In the genomic region with DNA sequence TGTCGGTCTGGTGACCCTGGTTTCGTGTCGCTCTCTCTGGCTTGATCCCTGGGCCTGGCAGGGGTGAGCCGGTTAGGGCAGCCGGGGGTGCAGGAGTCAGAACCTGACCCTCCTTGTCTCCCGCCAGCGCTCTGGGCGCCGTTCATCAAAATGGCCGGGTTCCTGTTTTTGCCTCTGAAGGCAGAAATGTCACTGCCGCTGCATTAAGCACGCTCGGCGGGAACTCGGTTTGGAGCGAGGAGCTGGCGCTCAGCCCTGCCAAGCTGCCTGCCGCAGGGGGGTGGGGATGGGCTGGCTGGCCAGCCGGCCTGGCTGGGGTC, we compare ENCODE assay signal across 8 cellular contexts.
A peak's percentile ranks its signal among the peaks of the same experiment; 100 is the strongest.
DNase-seq lines count a peak whose midpoint lies in the region; ATAC-seq and TF ChIP-seq lines count a peak whose summit lies in the region.

No MANE protein-coding gene starts in this region.

- H3K4me3 ChIP-seq in adipocyte (ENCODE audit: low read length) (peak overlapping the region; percentile 73), kidney epithelial cell (ENCODE audit: low read depth, low read length) (peak overlapping the region; percentile 35), transverse colon (peak overlapping the region in 2 of 4 donors; percentile 40 to 59)

- H3K9me3 ChIP-seq in adipocyte (ENCODE audit: control insufficient read depth, low read length): no peaks in the 10 kb centered on the region
- no peaks in the 10 kb centered on the region for H3K9me3 ChIP-seq in transverse colon

- TF ChIP-seq CTCF in kidney epithelial cell (IDR thresholded peaks at IDR 0.05; ENCODE audit: insufficient read depth, low read length, poor library complexity, severe bottlenecking): no peak
- TF ChIP-seq CTCF in transverse colon (IDR thresholded peaks at IDR 0.05): no peak

- H3K4me1 Mint-ChIP-seq in activated T-cell treated with anti-CD3 and anti-CD28 coated beads, Interleukin-2, amount 50 U/mL, for 72 hours (ENCODE audit: low read depth): peaks cover 17% of the 10 kb centered on the region

- peaks cover 21% of the 10 kb centered on the region for H3K4me1 ChIP-seq in adipocyte (ENCODE audit: control insufficient read depth, insufficient read depth, low read length)
- peaks cover 13 to 40% (median 35%) of the 10 kb centered on the region in 4 donors for H3K4me1 ChIP-seq in transverse colon

- no peaks in the 10 kb centered on the region for H3K36me3 ChIP-seq in adipocyte (ENCODE audit: control insufficient read depth, insufficient read depth, low read length, severe bottlenecking)
- no peaks in the 10 kb centered on the region for H3K36me3 ChIP-seq in kidney epithelial cell (ENCODE audit: control insufficient read depth, insufficient read depth, low read length)
- no peaks in the 10 kb centered on the region for H3K36me3 ChIP-seq in transverse colon

- intact Hi-C loops in transverse colon (cut with DNase I; ENCODE audit: low total_unique reads): no loop called here

- H3K27me3 Mint-ChIP-seq in activated T-cell treated with anti-CD3 and anti-CD28 coated beads, Interleukin-2, amount 50 U/mL, for 72 hours (ENCODE audit: low read depth): peaks cover 20% of the 10 kb centered on the region

- 21 to 26% methylated on average over 3 to 19 of the region's 19 CpGs for WGBS in transverse colon (ENCODE audit: low coverage in 1 of 2), 2 donors

- H3K27me3 ChIP-seq in adipocyte (replicated peaks; ENCODE audit: control insufficient read depth, insufficient read depth, low read length) (no peaks in the 10 kb centered on the region), kidney epithelial cell (ENCODE audit: control insufficient read depth, insufficient read depth, low read length) (no peaks in the 10 kb centered on the region), transverse colon (peaks cover 30% of the 10 kb centered on the region)

- no peaks in the 10 kb centered on the region for H3K36me3 Mint-ChIP-seq in activated T-cell treated with anti-CD3 and anti-CD28 coated beads, Interleukin-2, amount 50 U/mL, for 72 hours (ENCODE audit: insufficient read depth in 2 of 2)

- no peak overlapping the region for H3K27ac Mint-ChIP-seq in activated T-cell treated with anti-CD3 and anti-CD28 coated beads, Interleukin-2, amount 50 U/mL, for 72 hours

- peak overlapping the region; percentile 53 to 74 for H3K4me3 Mint-ChIP-seq in activated T-cell treated with anti-CD3 and anti-CD28 coated beads, Interleukin-2, amount 50 U/mL, for 72 hours

- no peak for DNase-seq in activated T-cell treated with anti-CD3 and anti-CD28 coated beads, Interleukin-2, amount 50 U/mL, for 72 hours
- DNase-seq in activated T-cell treated with anti-CD3 and anti-CD28 coated beads for 4 hours (no peak), adipocyte (ENCODE audit: low read depth) (no peak), kidney epithelial cell (ENCODE audit: low read depth) (no peak), transverse colon (no peak)
- no peak for DNase-seq in NK-92 treated with Interleukin-12 subunit alpha and Interleukin-12 subunit beta, amount 100 ng/mL, for 24 hours (lab: John Stamatoyannopoulos, UW)

- TF ChIP-seq POLR2A in transverse colon (IDR thresholded peaks at IDR 0.05): no peak

- H3K27ac ChIP-seq in transverse colon: peak overlapping the region in 3 of 4 donors; percentile 26 to 66 (median 52)

- TF ChIP-seq EP300 in transverse colon (IDR thresholded peaks at IDR 0.05; ENCODE audit: low read depth): no peak

- no peak overlapping the region for H3K9ac ChIP-seq in adipocyte (ENCODE audit: low read length)

- in situ Hi-C loops in transverse colon (cut with MboI; ENCODE audit: low pct_ligation_motif_present in 1 of 4, low pct_unique_long_range_greater_than_20kb in 1 of 4, low sequenced_read_pairs in 3 of 4): no loop called here

- H3K9me3 Mint-ChIP-seq in activated T-cell treated with anti-CD3 and anti-CD28 coated beads, Interleukin-2, amount 50 U/mL, for 72 hours: no peaks in the 10 kb centered on the region

- ATAC-seq in activated T-cell treated with anti-CD3 and anti-CD28 coated beads, Interleukin-2, amount 50 U/mL, for 72 hours (replicated peaks in 1 of 2): no peak
- ATAC-seq in HG02981 (IDR thresholded peaks at IDR 0.05; ENCODE audit: unreplicated experiment) (no peak), GM19324 (IDR thresholded peaks at IDR 0.05; ENCODE audit: low FRiP score, unreplicated experiment) (no peak)
